8 cellular contexts compared by ENCODE assay signal in genomic region chr10:119178371-119179119, GRCh38. TPM values are rescaled to one million over a fixed set of nuclear protein-coding genes. Genes with fewer than 3 reads are reported as not detected.
DNase-seq lines count a peak whose midpoint lies in the region; ATAC-seq and TF ChIP-seq lines count a peak whose summit lies in the region.

Gene PRDX3 (minus strand): TSS chr10:119178812. CDS start chr10:119178790, 22 bp downstream.

- H3K4me3 ChIP-seq in epithelial cell of proximal tubule (ENCODE audit: low read depth, low read length) (peak within 1 kb of the TSS; percentile 86), mucosa of stomach (ENCODE audit: low read length) (peak within 1 kb of the TSS; percentile 85)

- no peaks in the 10 kb centered on the region for H3K9me3 ChIP-seq in mucosa of stomach (ENCODE audit: control insufficient read depth, low read length)

- H3K4me1 Mint-ChIP-seq in IgD-negative memory B cell: peaks cover 10 to 24% (median 13%) of the 10 kb centered on the region in 3 donors

- no peaks in the 10 kb centered on the region for H3K27me3 Mint-ChIP-seq in IgD-negative memory B cell

- H3K27me3 ChIP-seq in mucosa of stomach (ENCODE audit: control insufficient read depth, insufficient read depth, low read length): no peaks in the 10 kb centered on the region

- DNase-seq in DMS114 treated with DMSO at 0.1 percent for 48 hours (lab: John Stamatoyannopoulos, UW; ENCODE audit: unreplicated experiment): peak; percentile 92
- peak; percentile 97 for DNase-seq in OCI-M1 (lab: John Stamatoyannopoulos, UW)
- peak; percentile 91 for DNase-seq in activated T-cell treated with anti-CD3 and anti-CD28 coated beads for 4 hours
- DNase-seq in epithelial cell of proximal tubule (ENCODE audit: low read depth): no peak
- peak; percentile 89 for DNase-seq in stimulated activated CD8-positive, alpha-beta memory T cell treated with anti-CD3 and anti-CD28 coated beads, Interleukin-7, amount 100 ng/mL, for 24 hours (ENCODE audit: low read depth)

- peak within 1 kb of the TSS; percentile 93 to 95 (median 94) for H3K27ac Mint-ChIP-seq in IgD-negative memory B cell

- ATAC-seq in GM21528 (IDR thresholded peaks at IDR 0.05; ENCODE audit: low FRiP score, unreplicated experiment): peak; percentile 93

- no peaks in the 10 kb centered on the region for H3K36me3 ChIP-seq in mucosa of stomach (ENCODE audit: control insufficient read depth, insufficient read depth, low read length)

- peak within 1 kb of the TSS; percentile 95 to 98 (median 96) for H3K4me3 Mint-ChIP-seq in IgD-negative memory B cell

- peaks cover 6% of the 10 kb centered on the region for H3K4me1 ChIP-seq in mucosa of stomach (ENCODE audit: control insufficient read depth, insufficient read depth, low read length)

- no peak for TF ChIP-seq CTCF in epithelial cell of proximal tubule (conservative IDR thresholded peaks at IDR 0.05; ENCODE audit: low read depth, low read length)

- H3K36me3 Mint-ChIP-seq in IgD-negative memory B cell: peaks cover 2% of the 10 kb centered on the region

- peak within 1 kb of the TSS; percentile 71 for H3K9ac ChIP-seq in mucosa of stomach (ENCODE audit: low read length)

- H3K9me3 Mint-ChIP-seq in IgD-negative memory B cell: no peaks in the 10 kb centered on the region

RNA-seq across cellular contexts. Expression of gene PRDX3, which starts in this region (rescaled TPM):
- polyA plus RNA-seq in IgD-negative memory B cell: 71.2 TPM
- total RNA-seq in epithelial cell of proximal tubule: 267 and 296 TPM in 2 replicates
